8 cellular contexts compared by ENCODE assay signal in the genomic region with DNA sequence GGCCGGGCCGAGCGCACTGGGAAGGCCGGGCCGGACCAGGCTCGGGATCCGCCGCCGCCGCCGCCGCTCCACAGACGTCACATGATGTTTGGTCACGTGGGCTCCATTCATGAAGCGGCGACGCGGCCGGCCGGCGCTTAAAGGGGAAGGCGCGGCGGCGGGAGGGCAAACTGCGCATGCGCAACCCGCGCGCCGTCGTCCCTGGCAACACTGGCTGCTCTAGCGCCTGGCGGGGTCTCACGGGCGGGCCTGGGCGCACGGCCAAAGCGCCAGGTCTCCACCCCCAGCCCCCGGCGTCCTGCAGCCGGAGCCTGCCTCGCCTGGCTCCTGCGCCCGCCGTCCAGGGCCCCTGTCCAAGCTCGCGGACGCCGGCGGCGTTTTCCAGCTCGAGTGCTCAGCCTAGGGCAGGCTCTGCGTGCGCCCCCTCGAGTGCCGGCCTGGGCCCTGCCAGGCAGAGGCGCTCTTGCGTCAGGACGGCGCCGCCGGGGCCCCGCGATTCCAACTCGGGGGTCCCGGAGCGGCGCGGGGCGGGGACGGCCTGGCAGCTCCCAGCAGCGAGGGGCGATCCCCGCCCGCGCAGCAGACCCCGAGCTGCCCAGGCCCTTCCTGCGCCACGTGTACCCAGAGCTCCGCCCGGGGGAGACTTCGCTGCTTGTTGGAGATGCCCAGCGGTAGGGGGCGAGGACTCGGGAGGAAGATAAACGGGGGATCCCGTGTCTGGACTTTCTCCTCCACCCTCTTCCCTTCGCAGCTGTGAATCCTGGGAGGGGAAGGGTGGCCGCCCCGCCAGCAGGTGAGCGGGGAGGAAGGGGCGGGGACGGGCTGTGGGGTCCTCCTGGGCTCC. TPM values are rescaled to one million over a fixed set of nuclear protein-coding genes. Genes with fewer than 3 reads are reported as not detected.
DNase-seq lines count a peak whose midpoint lies in the region; ATAC-seq and TF ChIP-seq lines count a peak whose summit lies in the region.

A gene (minus strand): TSS at position 83 of the 844 bp plus-strand sequence. CDS start 4,550 bp downstream, outside the sequence.

- DNase-seq in DMS 273 (lab: John Stamatoyannopoulos, UW; ENCODE audit: unreplicated experiment) (peak; percentile 99), OCI-M2 (lab: John Stamatoyannopoulos, UW; ENCODE audit: unreplicated experiment) (peak; percentile 58), activated T-cell treated with anti-CD3 and anti-CD28 coated beads for 4 hours (peak; percentile 81), epithelial cell of proximal tubule (ENCODE audit: low read depth) (no peak)
- DNase-seq in Jurkat, Clone E6-1 (ENCODE audit: low read depth, low spot score), result peak; percentile 83
- peak; percentile 92 for DNase-seq in stimulated activated CD8-positive, alpha-beta memory T cell treated with anti-CD3 and anti-CD28 coated beads, Interleukin-4, amount 100 ng/mL, for 48 hours

- peaks cover 3 to 10% of the 10 kb centered on the region in 2 donors for H3K27me3 ChIP-seq in mucosa of rectum (ENCODE audit: control insufficient read depth in 2 of 2, insufficient read depth in 2 of 2, low read length in 2 of 2)

- peak; percentile 45 for ATAC-seq in GM21526 (IDR thresholded peaks at IDR 0.05; ENCODE audit: low FRiP score, unreplicated experiment)

- TF ChIP-seq CTCF in epithelial cell of proximal tubule (conservative IDR thresholded peaks at IDR 0.05; ENCODE audit: low read depth, low read length), result peak; percentile 29

- H3K27ac ChIP-seq in mucosa of rectum (ENCODE audit: low read depth in 2 of 2, low read length in 2 of 2), result peak within 1 kb of the TSS; percentile 95 to 97

- peaks cover 42 to 44% of the 10 kb centered on the region in 2 donors for H3K4me1 ChIP-seq in mucosa of rectum (ENCODE audit: control insufficient read depth in 2 of 2, insufficient read depth in 2 of 2, low read length in 2 of 2)

- H3K9me3 ChIP-seq in mucosa of rectum (ENCODE audit: control insufficient read depth in 2 of 2, low read length in 2 of 2), result no peaks in the 10 kb centered on the region

- H3K9ac ChIP-seq in mucosa of rectum (ENCODE audit: low read depth in 1 of 2, low read length in 2 of 2), result peak within 1 kb of the TSS; percentile 76 to 77

- H3K36me3 ChIP-seq in mucosa of rectum (ENCODE audit: control insufficient read depth in 2 of 2, insufficient read depth in 2 of 2, low read length in 2 of 2), result no peaks in the 10 kb centered on the region

- peak within 1 kb of the TSS; percentile 71 for H3K4me3 ChIP-seq in Jurkat, Clone E6-1 (ENCODE audit: low read length)
- H3K4me3 ChIP-seq in epithelial cell of proximal tubule (ENCODE audit: low read depth, low read length) (peak within 1 kb of the TSS; percentile 71), mucosa of rectum (ENCODE audit: low read length in 2 of 2) (peak within 1 kb of the TSS; percentile 75 to 76)

RNA-seq across cellular contexts. Expression of the gene that starts here (rescaled TPM):
- 15.1 TPM for polyA plus RNA-seq in Jurkat, Clone E6-1 (2012; ENCODE audit: insufficient read depth, insufficient read length)
- total RNA-seq in epithelial cell of proximal tubule, result 16.1 and 18.5 TPM in 2 replicates
